Comparison of ENCODE assay signal across 19 cellular contexts in the genomic region with DNA sequence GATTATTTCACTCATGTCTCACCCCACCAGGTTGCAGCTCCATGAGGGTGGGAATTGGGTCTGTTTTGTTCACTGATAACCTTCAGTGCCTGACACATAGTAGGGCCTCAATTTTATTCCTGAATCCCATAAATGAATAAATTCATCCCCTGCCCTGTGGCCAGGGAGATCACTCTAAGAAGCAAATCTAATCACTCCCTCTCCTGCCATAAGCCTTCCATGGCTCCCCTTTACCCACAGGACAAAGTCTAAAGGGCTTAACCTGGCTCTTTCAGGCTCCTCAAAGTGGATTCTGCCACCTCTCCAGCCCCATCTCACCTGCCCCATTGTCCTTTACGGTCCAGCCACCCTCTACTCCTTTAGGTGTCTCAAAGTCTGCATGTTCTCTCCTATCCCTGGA.
DNase-seq lines count a peak whose midpoint lies in the region; ATAC-seq, FAIRE-seq and TF ChIP-seq lines count a peak whose summit lies in the region.
"Had no signal": no experiment of that assay in that cellular context is flagged by ENCODE, and none has a peak within 500 bp of the region (broad histone marks: within the 10 kb centered on the region; RNA-seq: fewer than 3 reads in every experiment).

No MANE protein-coding gene starts in this region.

- no peaks in the 10 kb centered on the region for H3K36me3 Mint-ChIP-seq in activated naive CD4-positive, alpha-beta T cell treated with anti-CD3 and anti-CD28 coated beads, Interleukin-2, amount 50 U/mL, for 24 hours
- no peaks in the 10 kb centered on the region for H3K36me3 Mint-ChIP-seq in activated naive CD4-positive, alpha-beta T cell treated with anti-CD3 and anti-CD28 coated beads, Interleukin-2, amount 10 ng/mL, durations not matched to agents 7 days and 5 days
- no peaks in the 10 kb centered on the region for H3K36me3 Mint-ChIP-seq in T-helper 2 cell treated with Interferon-gamma antibody and Interleukin-4, amounts not matched to agents 5 μg/mL and 100 μg/mL, for 36 hours (ENCODE audit: low read depth)
- no peaks in the 10 kb centered on the region for H3K36me3 Mint-ChIP-seq in activated CD4-positive, alpha-beta T cell treated with anti-CD3 and anti-CD28 coated beads for 36 hours (ENCODE audit: low read depth)
- no peaks in the 10 kb centered on the region for H3K36me3 Mint-ChIP-seq in CD4-positive, alpha-beta T cell (ENCODE audit: low read depth)
- H3K36me3 Mint-ChIP-seq: CD8-positive, alpha-beta T cell had no signal

- no peak overlapping the region for H3K9ac ChIP-seq in kidney (ENCODE audit: low read length in 2 of 2)
- H3K9ac ChIP-seq: KMS-11 had no signal

- H3K27me3 Mint-ChIP-seq in activated naive CD4-positive, alpha-beta T cell treated with anti-CD3 and anti-CD28 coated beads, Interleukin-2, amount 50 U/mL, for 24 hours, result no peaks in the 10 kb centered on the region
- H3K27me3 Mint-ChIP-seq in activated naive CD4-positive, alpha-beta T cell treated with anti-CD3 and anti-CD28 coated beads, Interleukin-2, amount 10 ng/mL, durations not matched to agents 7 days and 5 days, result peaks cover 52% of the 10 kb centered on the region
- H3K27me3 Mint-ChIP-seq in T-helper 2 cell treated with Interferon-gamma antibody and Interleukin-4, amounts not matched to agents 5 μg/mL and 100 μg/mL, for 36 hours (ENCODE audit: low read depth), result peaks cover 15% of the 10 kb centered on the region
- H3K27me3 Mint-ChIP-seq in activated CD4-positive, alpha-beta T cell treated with anti-CD3 and anti-CD28 coated beads for 36 hours, result peaks cover 3% of the 10 kb centered on the region
- H3K27me3 Mint-ChIP-seq in CD4-positive, alpha-beta T cell, result no peaks in the 10 kb centered on the region

- H3K4me3 ChIP-seq in kidney (ENCODE audit: low read length in 2 of 2) (no peak overlapping the region), muscle layer of duodenum (ENCODE audit: low read depth in 1 of 2, low read length in 2 of 2) (no peak overlapping the region)
- H3K4me3 ChIP-seq: PC-9, SJCRH30 had no signal

- H3K9me3 Mint-ChIP-seq in activated naive CD4-positive, alpha-beta T cell treated with anti-CD3 and anti-CD28 coated beads, Interleukin-2, amount 50 U/mL, for 24 hours, result no peaks in the 10 kb centered on the region
- no peaks in the 10 kb centered on the region for H3K9me3 Mint-ChIP-seq in activated naive CD4-positive, alpha-beta T cell treated with anti-CD3 and anti-CD28 coated beads, Interleukin-2, amount 10 ng/mL, durations not matched to agents 7 days and 5 days
- no peaks in the 10 kb centered on the region for H3K9me3 Mint-ChIP-seq in T-helper 2 cell treated with Interferon-gamma antibody and Interleukin-4, amounts not matched to agents 5 μg/mL and 100 μg/mL, for 36 hours
- H3K9me3 Mint-ChIP-seq in activated CD4-positive, alpha-beta T cell treated with anti-CD3 and anti-CD28 coated beads for 36 hours (ENCODE audit: low read depth), result no peaks in the 10 kb centered on the region
- H3K9me3 Mint-ChIP-seq in CD4-positive, alpha-beta T cell, result no peaks in the 10 kb centered on the region
- H3K9me3 Mint-ChIP-seq: CD8-positive, alpha-beta T cell had no signal

- POLR2A ChIA-PET in activated CD4-positive, alpha-beta T cell treated with anti-CD3 and anti-CD28 coated beads for 36 hours (lab: Charles Lee), result no interaction called here
- POLR2A ChIA-PET in CD4-positive, alpha-beta T cell (lab: Charles Lee), result no interaction called here

- no peak for FAIRE-seq in kidney (lab: Jason Lieb, UNC)
- FAIRE-seq: D721Med, H1 had no signal

- no peaks in the 10 kb centered on the region for H3K36me3 ChIP-seq in kidney (ENCODE audit: control insufficient read depth in 1 of 2, insufficient read depth in 2 of 2, low read length in 2 of 2)
- no peaks in the 10 kb centered on the region for H3K36me3 ChIP-seq in muscle layer of duodenum (ENCODE audit: control insufficient read depth in 1 of 2, insufficient read depth in 2 of 2, low read length in 2 of 2)
- H3K36me3 ChIP-seq: SJCRH30 had no signal

- H3K9me3 ChIP-seq in kidney (ENCODE audit: control insufficient read depth in 1 of 2, low read length in 2 of 2) (no peaks in the 10 kb centered on the region), muscle layer of duodenum (ENCODE audit: control insufficient read depth in 1 of 2, low read length in 2 of 2) (no peaks in the 10 kb centered on the region)
- H3K9me3 ChIP-seq in CD4-positive, alpha-beta T cell (ENCODE audit: control insufficient read depth, low read length), result no peaks in the 10 kb centered on the region
- H3K9me3 ChIP-seq: SJCRH30 had no signal

- CTCF ChIA-PET in activated naive CD4-positive, alpha-beta T cell treated with anti-CD3 and anti-CD28 coated beads, Interleukin-2, amount 10 ng/mL, durations not matched to agents 7 days and 5 days (lab: Charles Lee), result no interaction called here
- CTCF ChIA-PET in activated CD4-positive, alpha-beta T cell treated with anti-CD3 and anti-CD28 coated beads for 36 hours (lab: Charles Lee), result no interaction called here
- CTCF ChIA-PET in CD4-positive, alpha-beta T cell (lab: Charles Lee), result no interaction called here

- peaks cover 12% of the 10 kb centered on the region for H3K4me1 Mint-ChIP-seq in activated naive CD4-positive, alpha-beta T cell treated with anti-CD3 and anti-CD28 coated beads, Interleukin-2, amount 50 U/mL, for 24 hours
- peaks cover 29% of the 10 kb centered on the region for H3K4me1 Mint-ChIP-seq in activated naive CD4-positive, alpha-beta T cell treated with anti-CD3 and anti-CD28 coated beads, Interleukin-2, amount 10 ng/mL, durations not matched to agents 7 days and 5 days
- peaks cover 14% of the 10 kb centered on the region for H3K4me1 Mint-ChIP-seq in T-helper 2 cell treated with Interferon-gamma antibody and Interleukin-4, amounts not matched to agents 5 μg/mL and 100 μg/mL, for 36 hours (ENCODE audit: low read depth)
- peaks cover 8% of the 10 kb centered on the region for H3K4me1 Mint-ChIP-seq in activated CD4-positive, alpha-beta T cell treated with anti-CD3 and anti-CD28 coated beads for 36 hours
- peaks cover 6% of the 10 kb centered on the region for H3K4me1 Mint-ChIP-seq in CD4-positive, alpha-beta T cell (ENCODE audit: low read depth)

- peak overlapping the region; percentile 3 for H3K27ac Mint-ChIP-seq in activated naive CD4-positive, alpha-beta T cell treated with anti-CD3 and anti-CD28 coated beads, Interleukin-2, amount 50 U/mL, for 24 hours
- H3K27ac Mint-ChIP-seq in activated naive CD4-positive, alpha-beta T cell treated with anti-CD3 and anti-CD28 coated beads, Interleukin-2, amount 10 ng/mL, durations not matched to agents 7 days and 5 days, result no peak overlapping the region
- no peak overlapping the region for H3K27ac Mint-ChIP-seq in T-helper 2 cell treated with Interferon-gamma antibody and Interleukin-4, amounts not matched to agents 5 μg/mL and 100 μg/mL, for 36 hours
- no peak overlapping the region for H3K27ac Mint-ChIP-seq in activated CD4-positive, alpha-beta T cell treated with anti-CD3 and anti-CD28 coated beads for 36 hours
- H3K27ac Mint-ChIP-seq in CD4-positive, alpha-beta T cell, result no peak overlapping the region
- H3K27ac Mint-ChIP-seq: CD8-positive, alpha-beta T cell had no signal

- ATAC-seq in activated CD4-positive, alpha-beta T cell treated with anti-CD3 and anti-CD28 coated beads for 36 hours, result no peak
- ATAC-seq in GM19035 (IDR thresholded peaks at IDR 0.05; ENCODE audit: unreplicated experiment), result no peak
- ATAC-seq in CD4-positive, alpha-beta T cell (ENCODE audit: poor library complexity), result no peak
- ATAC-seq: CD8-positive, alpha-beta T cell had no signal

- no peak for TF ChIP-seq CTCF in kidney (IDR thresholded peaks at IDR 0.05; ENCODE audit: borderline replicate concordance, extremely low read depth, insufficient read depth)
- no peak for TF ChIP-seq CTCF in CD4-positive, alpha-beta T cell (IDR thresholded peaks at IDR 0.05)

- intact Hi-C loops in kidney (cut with DNase I), result no loop called here
- intact Hi-C loops in activated CD4-positive, alpha-beta T cell treated with anti-CD3 and anti-CD28 coated beads for 36 hours (cut with DNase I, micrococcal nuclease), result no loop called here
- intact Hi-C loops in CD4-positive, alpha-beta T cell (cut with DNase I, micrococcal nuclease), result no loop called here

- H3K27me3 ChIP-seq in muscle layer of duodenum (ENCODE audit: low read depth, low read length), result no peaks in the 10 kb centered on the region
- no peaks in the 10 kb centered on the region for H3K27me3 ChIP-seq in CD4-positive, alpha-beta T cell (ENCODE audit: control insufficient read depth, insufficient read depth, low read length)
- H3K27me3 ChIP-seq: SJCRH30 had no signal

- no peak overlapping the region for H3K4me3 Mint-ChIP-seq in activated naive CD4-positive, alpha-beta T cell treated with anti-CD3 and anti-CD28 coated beads, Interleukin-2, amount 50 U/mL, for 24 hours
- no peak overlapping the region for H3K4me3 Mint-ChIP-seq in activated naive CD4-positive, alpha-beta T cell treated with anti-CD3 and anti-CD28 coated beads, Interleukin-2, amount 10 ng/mL, durations not matched to agents 7 days and 5 days
- no peak overlapping the region for H3K4me3 Mint-ChIP-seq in T-helper 2 cell treated with Interferon-gamma antibody and Interleukin-4, amounts not matched to agents 5 μg/mL and 100 μg/mL, for 36 hours
- H3K4me3 Mint-ChIP-seq in activated CD4-positive, alpha-beta T cell treated with anti-CD3 and anti-CD28 coated beads for 36 hours, result no peak overlapping the region
- H3K4me3 Mint-ChIP-seq in CD4-positive, alpha-beta T cell, result no peak overlapping the region
- H3K4me3 Mint-ChIP-seq: CD8-positive, alpha-beta T cell had no signal

- H3K4me1 ChIP-seq in kidney (ENCODE audit: control insufficient read depth in 1 of 2, insufficient read depth in 1 of 2, low read depth in 1 of 2, low read length in 2 of 2) (peaks cover 0 to 6% of the 10 kb centered on the region in 2 donors), muscle layer of duodenum (ENCODE audit: control insufficient read depth in 1 of 2, insufficient read depth in 2 of 2, low read length in 2 of 2) (peaks cover 0 to 4% of the 10 kb centered on the region in 2 donors)

- no peak for DNase-seq in activated naive CD4-positive, alpha-beta T cell treated with anti-CD3 and anti-CD28 coated beads, Interleukin-2, amount 10 ng/mL, durations not matched to agents 7 days and 5 days
- peak; percentile 2 for DNase-seq in kidney
- no peak for DNase-seq in T-helper 2 cell treated with Interferon-gamma antibody and Interleukin-4, amounts not matched to agents 5 μg/mL and 100 μg/mL, for 36 hours (ENCODE audit: low spot score)
- DNase-seq in activated CD4-positive, alpha-beta T cell treated with anti-CD3 and anti-CD28 coated beads for 36 hours, result no peak
- DNase-seq in CD4-positive, alpha-beta T cell, result no peak
- DNase-seq: 8988T; CD8-positive, alpha-beta T cell; MV-4-11; NCI-H1930; NCI-H345; NCI-H524 treated with DMSO at 0.1 percent for 48 hours; PC-9 had no signal

- no peak overlapping the region for H3K27ac ChIP-seq in kidney (ENCODE audit: low read depth in 2 of 2, low read length in 2 of 2)
- peak overlapping the region; percentile 55 for H3K27ac ChIP-seq in muscle layer of duodenum (ENCODE audit: low read length)
- no peak overlapping the region for H3K27ac ChIP-seq in CD4-positive, alpha-beta T cell (ENCODE audit: low read depth, low read length)
- H3K27ac ChIP-seq: KMS-11, PC-9, SJCRH30 had no signal
